In genomic region chr5:10699281-10699874, GRCh38 we compare ENCODE assay signal across 11 cellular contexts.
A peak's percentile ranks its signal among the peaks of the same experiment; 100 is the strongest.
DNase-seq lines count a peak whose midpoint lies in the region; ATAC-seq lines count a peak whose summit lies in the region.
"Had no signal": no experiment of that assay in that cellular context is flagged by ENCODE, and none has a peak within 500 bp of the region (broad histone marks: within the 10 kb centered on the region; RNA-seq: fewer than 3 reads in every experiment).

No MANE protein-coding gene starts in this region.

- H3K27ac Mint-ChIP-seq in activated T-helper 2 cell treated with anti-CD3 and anti-CD28 coated beads, Interferon-gamma antibody, Interleukin-2, Interleukin-4, amounts not matched to agents 10 μg/mL and 5 μg/mL and 100 μg/mL, durations not matched to agents 14 hours and 24 hours and 36 hours: no peak overlapping the region

- H3K36me3 Mint-ChIP-seq in activated T-helper 2 cell treated with anti-CD3 and anti-CD28 coated beads, Interferon-gamma antibody, Interleukin-2, Interleukin-4, amounts not matched to agents 10 μg/mL and 5 μg/mL and 100 μg/mL, durations not matched to agents 14 hours and 24 hours and 36 hours (ENCODE audit: low read depth): peaks cover 3% of the 10 kb centered on the region
- H3K36me3 Mint-ChIP-seq: brain had no signal

- H3K4me3 Mint-ChIP-seq in activated T-helper 2 cell treated with anti-CD3 and anti-CD28 coated beads, Interferon-gamma antibody, Interleukin-2, Interleukin-4, amounts not matched to agents 10 μg/mL and 5 μg/mL and 100 μg/mL, durations not matched to agents 14 hours and 24 hours and 36 hours (ENCODE audit: low read depth): no peak overlapping the region
- H3K4me3 Mint-ChIP-seq: brain had no signal

- peaks cover 12% of the 10 kb centered on the region for H3K4me1 Mint-ChIP-seq in activated T-helper 2 cell treated with anti-CD3 and anti-CD28 coated beads, Interferon-gamma antibody, Interleukin-2, Interleukin-4, amounts not matched to agents 10 μg/mL and 5 μg/mL and 100 μg/mL, durations not matched to agents 14 hours and 24 hours and 36 hours (ENCODE audit: low read depth)

- ATAC-seq in GM18867 (IDR thresholded peaks at IDR 0.05; ENCODE audit: unreplicated experiment): peak; percentile 43
- peak; percentile 56 for ATAC-seq in GM21825 (IDR thresholded peaks at IDR 0.05; ENCODE audit: unreplicated experiment)
- ATAC-seq in HG03469 (IDR thresholded peaks at IDR 0.05; ENCODE audit: unreplicated experiment): peak; percentile 32
- no peak for ATAC-seq in activated CD4-positive, CD25-positive, alpha-beta regulatory T cell treated with anti-CD3 and anti-CD28 coated beads, Interleukin-2, amount 50 U/mL, for 24 hours
- ATAC-seq: gastroesophageal sphincter had no signal

- no peak overlapping the region for H3K27ac ChIP-seq in caudate nucleus (ENCODE audit: low read depth, low read length)
- H3K27ac ChIP-seq: gastroesophageal sphincter had no signal

- DNase-seq in islet precursor cell (peak; percentile 87), caudate nucleus (lab: John Stamatoyannopoulos, UW) (no peak)
- no peak for DNase-seq in activated T-helper 2 cell treated with anti-CD3 and anti-CD28 coated beads, Interferon-gamma antibody, Interleukin-2, Interleukin-4, amounts not matched to agents 10 μg/mL and 5 μg/mL and 100 μg/mL, durations not matched to agents 14 hours and 24 hours and 36 hours (ENCODE audit: low spot score)
- no peak for DNase-seq in stimulated activated CD4-positive, alpha-beta T cell treated with anti-CD3 and anti-CD28 coated beads, Interleukin-2, amount 100 ng/mL, for 24 hours
- DNase-seq: NCI-H2227 treated with DMSO at 0.1 percent for 48 hours had no signal

- H3K27me3 Mint-ChIP-seq in activated T-helper 2 cell treated with anti-CD3 and anti-CD28 coated beads, Interferon-gamma antibody, Interleukin-2, Interleukin-4, amounts not matched to agents 10 μg/mL and 5 μg/mL and 100 μg/mL, durations not matched to agents 14 hours and 24 hours and 36 hours (ENCODE audit: low read depth): no peaks in the 10 kb centered on the region
- H3K27me3 Mint-ChIP-seq: brain had no signal

- intact Hi-C loops in activated T-helper 2 cell treated with anti-CD3 and anti-CD28 coated beads, Interferon-gamma antibody, Interleukin-2, Interleukin-4, amounts not matched to agents 10 μg/mL and 5 μg/mL and 100 μg/mL, durations not matched to agents 14 hours and 24 hours and 36 hours (cut with micrococcal nuclease): no loop called here

- H3K9me3 Mint-ChIP-seq in activated T-helper 2 cell treated with anti-CD3 and anti-CD28 coated beads, Interferon-gamma antibody, Interleukin-2, Interleukin-4, amounts not matched to agents 10 μg/mL and 5 μg/mL and 100 μg/mL, durations not matched to agents 14 hours and 24 hours and 36 hours: no peaks in the 10 kb centered on the region
- H3K9me3 Mint-ChIP-seq: brain had no signal

Comparison
In these comparisons a context has a peak if more than half of its experiments do, and no peak if none do; other contexts are left out.
1. ATAC-seq: peak in GM18867 (single experiment), GM21825 (single experiment) and HG03469 (single experiment); none in activated CD4-positive, CD25-positive, alpha-beta regulatory T cell treated with anti-CD3 and anti-CD28 coated beads, Interleukin-2, amount 50 U/mL, for 24 hours (0 of 2).